ENCODE assay signal across 8 cellular contexts in genomic region chr11:47176328-47177228, GRCh38. TPM values are rescaled to one million over a fixed set of nuclear protein-coding genes. Genes with fewer than 3 reads are reported as not detected.
DNase-seq lines count a peak whose midpoint lies in the region; ATAC-seq, FAIRE-seq and TF ChIP-seq lines count a peak whose summit lies in the region.

TSS of gene ARFGAP2 (minus strand) at chr11:47176879. CDS start at chr11:47176853, 26 bp downstream.

- no peaks in the 10 kb centered on the region for H3K9me3 ChIP-seq in parathyroid adenoma (ENCODE audit: control insufficient read depth, low read length)
- H3K9me3 ChIP-seq in tibial artery = no peaks in the 10 kb centered on the region

- H3K36me3 ChIP-seq in parathyroid adenoma (ENCODE audit: control insufficient read depth, insufficient read depth, low read length) = no peaks in the 10 kb centered on the region
- peaks cover 12 to 65% (median 34%) of the 10 kb centered on the region in 3 donors for H3K36me3 ChIP-seq in tibial artery

- peaks cover 38% of the 10 kb centered on the region for H3K79me2 ChIP-seq in parathyroid adenoma

- H3K4me3 ChIP-seq in parathyroid adenoma (ENCODE audit: low read depth, low read length) (peak within 1 kb of the TSS; percentile 86), tibial artery (peak within 1 kb of the TSS; percentile 90 to 99)

- intact Hi-C loops in Right ventricle myocardium inferior (cut with DNase I) (loop anchor here (1.0 to 5.0 kb wide), 3 partner anchors 36 to 179 kb away; partner anchors contain the start of genes ACP2 and DDB2), tibial artery (cut with DNase I; ENCODE audit: low total_unique reads) (loop anchor here (5.0 to 10.0 kb wide), 3 partner anchors 36 to 238 kb away; partner anchors contain the start of genes DDB2 and MYBPC3)

- no peak for TF ChIP-seq CTCF in parathyroid adenoma (IDR thresholded peaks at IDR 0.05)
- no peak for TF ChIP-seq CTCF in tibial artery (IDR thresholded peaks at IDR 0.05)

- H3K4me1 ChIP-seq in parathyroid adenoma (peaks cover 6% of the 10 kb centered on the region), tibial artery (peaks cover 0 to 54% (median 35%) of the 10 kb centered on the region in 4 donors)

- TF ChIP-seq POLR2A in GM12891 (IDR thresholded peaks at IDR 0.05; ENCODE audit: low read depth, low read length) = peak; percentile 66; the same call in 1 of the 2 replicates

- peak within 1 kb of the TSS; percentile 97 for H2AFZ ChIP-seq in parathyroid adenoma

- H3K9ac ChIP-seq in parathyroid adenoma = peak within 1 kb of the TSS; percentile 87

- H3K4me2 ChIP-seq in parathyroid adenoma (ENCODE audit: low read length) = peak within 1 kb of the TSS; percentile 96

- H3K27ac ChIP-seq in parathyroid adenoma = peak within 1 kb of the TSS; percentile 98
- H3K27ac ChIP-seq in tibial artery = peak within 1 kb of the TSS; percentile 92 to 95

- H3K27me3 ChIP-seq in parathyroid adenoma (ENCODE audit: control insufficient read depth, insufficient read depth, low read length) (no peaks in the 10 kb centered on the region), tibial artery (no peaks in the 10 kb centered on the region)

- ATAC-seq in HG02763 (IDR thresholded peaks at IDR 0.05; ENCODE audit: unreplicated experiment) = peak; percentile 93
- peak; percentile 94 for ATAC-seq in Right ventricle myocardium inferior

- peak; percentile 100 for DNase-seq in GM12891 (ENCODE audit: insufficient read length, low spot score)
- peak; percentile 96 to 98 (median 96) for DNase-seq in NCI-H1417 (lab: John Stamatoyannopoulos, UW)
- DNase-seq in SW480 (ENCODE audit: low spot score) = peak; percentile 93
- DNase-seq in activated naive CD8-positive, alpha-beta T cell treated with anti-CD3 and anti-CD28 coated beads, Interleukin-2, amount 50 U/mL, for 16 hours (ENCODE audit: low read depth, low spot score) = peak; percentile 91
- peak; percentile 99 for DNase-seq in Right ventricle myocardium inferior (ENCODE audit: missing footprints)
- DNase-seq in tibial artery = peak; percentile 97 to 98

- peak; percentile 100 for FAIRE-seq in GM12891 (lab: Jason Lieb, UNC)

TF ChIP-seq in GM12891, 5 proteins besides CTCF, POLR2A, EP300 and RAD21:
- TF ChIP-seq POLR2AphosphoS5 (IDR thresholded peaks at IDR 0.05; ENCODE audit: low read depth, low read length) (no peak; the same call in 1 of the 2 replicates), TAF1 (IDR thresholded peaks at IDR 0.05; ENCODE audit: low read depth, low read length) (peak; percentile 90)

RNA-seq across cellular contexts. Expression of gene ARFGAP2, which starts in this region (rescaled TPM):
- polyA plus RNA-seq in GM12891 (2012; ENCODE audit: low read depth, missing spikeins) = 48.9 TPM
- 45.8 TPM for total RNA-seq in Right ventricle myocardium inferior

Comparison
In these comparisons a context has a peak if more than half of its experiments do, and no peak if none do; other contexts are left out.
1. Peak in every context shown above with its lines: DNase-seq, ATAC-seq, H3K4me3 ChIP-seq and H3K27ac ChIP-seq.